1 cellular context compared by ENCODE assay signal in genomic region chrX:81174286-81174685, GRCh38.
TF ChIP-seq lines count a peak whose summit lies in the region.

No MANE protein-coding gene starts in this region.

TF ChIP-seq in IMR-90, 13 proteins besides CTCF, POLR2A, EP300 and RAD21:
- no peak for TF ChIP-seq RCOR1 (IDR thresholded peaks at IDR 0.05; ENCODE audit: insufficient replicate concordance, low read length)
- TF ChIP-seq RFX5 (IDR thresholded peaks at IDR 0.05; ENCODE audit: low read depth, low read length): no peak
- no peak for TF ChIP-seq BHLHE40 (IDR thresholded peaks at IDR 0.05; ENCODE audit: low read depth, low read length)
- no peak for TF ChIP-seq MXI1 (IDR thresholded peaks at IDR 0.05; ENCODE audit: borderline replicate concordance, low read depth, low read length)
- peak; percentile 57 for TF ChIP-seq SMC3 (IDR thresholded peaks at IDR 0.05; ENCODE audit: low read depth, low read length)
- no peak for TF ChIP-seq ELK1 (IDR thresholded peaks at IDR 0.05; ENCODE audit: borderline replicate concordance, low read depth, low read length)
